9 cellular contexts compared by ENCODE assay signal in the genomic region with DNA sequence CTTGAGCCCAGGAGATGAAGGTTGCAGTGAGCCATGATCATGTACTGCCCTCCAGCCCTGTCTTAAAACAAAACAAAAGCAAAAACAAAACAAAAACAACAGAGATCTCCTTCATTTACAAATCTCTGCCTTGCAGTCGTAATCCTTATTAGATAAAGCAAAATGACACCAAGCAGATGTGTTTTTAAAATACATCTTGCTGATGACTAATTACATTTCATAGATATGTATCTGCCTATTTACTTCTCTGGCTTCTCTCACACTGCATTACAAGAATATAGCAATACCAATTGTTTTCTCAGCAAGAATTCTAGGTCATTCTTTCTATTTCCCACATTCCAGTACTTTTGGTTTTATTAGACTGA. TPM values are rescaled to one million over a fixed set of nuclear protein-coding genes. Genes with fewer than 3 reads are reported as not detected.
DNase-seq lines count a peak whose midpoint lies in the region; ATAC-seq and TF ChIP-seq lines count a peak whose summit lies in the region.
"Had no signal": no experiment of that assay in that cellular context is flagged by ENCODE, and none has a peak within 500 bp of the region (broad histone marks: within the 10 kb centered on the region; RNA-seq: fewer than 3 reads in every experiment).

No MANE protein-coding gene starts in this region.

- H3K27ac Mint-ChIP-seq in CD14-positive monocyte (peak overlapping the region; percentile 89 to 95 (median 92)), osteocyte (ENCODE audit: unreplicated experiment) (peak overlapping the region; percentile 97)
- H3K27ac Mint-ChIP-seq in effector memory CD8-positive, alpha-beta T cell = peak overlapping the region; percentile 85 to 88

- H3K27me3 Mint-ChIP-seq in CD14-positive monocyte (ENCODE audit: low read depth in 3 of 3) (no peaks in the 10 kb centered on the region), osteocyte (ENCODE audit: unreplicated experiment) (no peaks in the 10 kb centered on the region)
- H3K27me3 Mint-ChIP-seq in effector memory CD8-positive, alpha-beta T cell = no peaks in the 10 kb centered on the region

- H3K36me3 Mint-ChIP-seq in CD14-positive monocyte = peaks cover 3 to 23% of the 10 kb centered on the region in 2 donors
- peaks cover 43% of the 10 kb centered on the region for H3K36me3 Mint-ChIP-seq in effector memory CD8-positive, alpha-beta T cell (ENCODE audit: insufficient read depth)
- H3K36me3 Mint-ChIP-seq in osteocyte (ENCODE audit: unreplicated experiment) = peaks cover 10% of the 10 kb centered on the region

- H3K9me3 Mint-ChIP-seq in CD14-positive monocyte (no peaks in the 10 kb centered on the region), osteocyte (ENCODE audit: unreplicated experiment) (no peaks in the 10 kb centered on the region)
- no peaks in the 10 kb centered on the region for H3K9me3 Mint-ChIP-seq in effector memory CD8-positive, alpha-beta T cell

- TF ChIP-seq CTCF in CD14-positive monocyte (IDR thresholded peaks at IDR 0.05) (no peak), RWPE1 (conservative IDR thresholded peaks at IDR 0.05; ENCODE audit: low read depth) (no peak), osteocyte (IDR thresholded peaks at IDR 0.05) (no peak)

- CTCF ChIA-PET in RWPE1 (lab: Yijun Ruan, JAX) = no interaction called here

- no peak for ATAC-seq in effector memory CD8-positive, alpha-beta T cell (replicated peaks)
- no peak for ATAC-seq in esophagus mucosa

- H3K27ac ChIP-seq in RWPE1 = peak overlapping the region; percentile 66

- POLR2A ChIA-PET in RWPE1 (lab: Yijun Ruan, JAX; ENCODE audit: low non-redundant PET) = no interaction called here

- DNase-seq in CD14-positive monocyte (ENCODE audit: low spot score) = no peak
- DNase-seq in RWPE1 (ENCODE audit: low spot score) = no peak
- DNase-seq in effector memory CD8-positive, alpha-beta T cell = no peak
- no peak for DNase-seq in osteocyte (ENCODE audit: extremely low spot score, unreplicated experiment)
- no peak for DNase-seq in GM19240 (ENCODE audit: insufficient read length, low spot score)
- no peak for DNase-seq in NCI-H748 treated with DMSO at 0.1 percent for 48 hours (lab: John Stamatoyannopoulos, UW)
- DNase-seq in stimulated activated CD4-positive, alpha-beta T cell treated with anti-CD3 and anti-CD28 coated beads, Interleukin-15, amount 100 ng/mL, for 24 hours = no peak
- DNase-seq: stimulated activated CD8-positive, alpha-beta memory T cell treated with anti-CD3 and anti-CD28 coated beads, Interleukin-4, amount 100 ng/mL, for 48 hours had no signal

- H3K4me1 Mint-ChIP-seq in CD14-positive monocyte (peaks cover 81% of the 10 kb centered on the region), osteocyte (ENCODE audit: unreplicated experiment) (peaks cover 94% of the 10 kb centered on the region)
- peaks cover 51 to 75% of the 10 kb centered on the region in 2 donors for H3K4me1 Mint-ChIP-seq in effector memory CD8-positive, alpha-beta T cell (ENCODE audit: low read depth in 2 of 2)

- H3K4me3 Mint-ChIP-seq in CD14-positive monocyte (no peak overlapping the region), osteocyte (ENCODE audit: unreplicated experiment) (peak overlapping the region; percentile 60)
- peak overlapping the region; percentile 59 to 65 for H3K4me3 Mint-ChIP-seq in effector memory CD8-positive, alpha-beta T cell

- intact Hi-C loops in CD14-positive monocyte (cut with micrococcal nuclease) = no loop called here

RNA-seq across cellular contexts. Expression of a gene that starts 22.8 kb away (rescaled TPM):
- 10 to 100 TPM; 38.7 to 51.6 TPM for polyA plus RNA-seq in CD14-positive monocyte
- total RNA-seq in osteocyte (98.4 and 100 TPM in 2 replicates), esophagus mucosa (179 TPM)

RNA-seq across cellular contexts. Expression of a gene that starts 29.2 kb away (rescaled TPM):
- 10 to 100 TPM; 26.5 to 43.0 TPM for polyA plus RNA-seq in CD14-positive monocyte
- total RNA-seq in osteocyte = 127 and 136 TPM in 2 replicates
- total RNA-seq in esophagus mucosa = 142 TPM

Comparison
In these comparisons a context has a peak if more than half of its experiments do, and no peak if none do; other contexts are left out.
1. H3K4me3 Mint-ChIP-seq: peak in effector memory CD8-positive, alpha-beta T cell (2 of 2) and osteocyte (single experiment); none in CD14-positive monocyte (0 of 2).
2. Peak in every context shown above with its lines, with median percentiles within 50 percentile points of each other: H3K27ac Mint-ChIP-seq.